In genomic region chr3:126179825-126180476, GRCh38 we compare ENCODE assay signal across 10 cellular contexts. TPM values are rescaled to one million over a fixed set of nuclear protein-coding genes. Genes with fewer than 3 reads are reported as not detected.
DNase-seq lines count a peak whose midpoint lies in the region; ATAC-seq, FAIRE-seq and TF ChIP-seq lines count a peak whose summit lies in the region.
"Had no signal": no experiment of that assay in that cellular context is flagged by ENCODE, and none has a peak within 500 bp of the region (broad histone marks: within the 10 kb centered on the region; RNA-seq: fewer than 3 reads in every experiment).

No MANE protein-coding gene starts in this region.

- WGBS in HUES64: under 1% methylated on average over 47 of the region's 47 CpGs
- 1% methylated on average over 18 of the region's 47 CpGs for WGBS in HepG2 (ENCODE audit: low lambda C conversion rate)

- no peak for TF ChIP-seq CTCF in HepG2 (CRISPR knock-in tag; IDR thresholded peaks at IDR 0.05)

- no peak for TF ChIP-seq RAD21 in HepG2 (CRISPR knock-in tag; IDR thresholded peaks at IDR 0.05)

- TSS peak; percentile 43 for BruUV-seq in HepG2 (replicated peaks; lab: Mats Ljungman, UMichigan)

- in situ Hi-C loops in HepG2 (cut with HindIII; ENCODE audit: extremely low pct_ligation_motif_present, low pct_unique_long_range_greater_than_20kb): no loop called here

- H4K20me1 ChIP-seq in HepG2 (ENCODE audit: insufficient read depth, low read length): no peaks in the 10 kb centered on the region

- DNase-seq in HepG2 (ENCODE audit: low spot score) (peak; percentile 89), cerebellum (ENCODE audit: low spot score) (no peak)
- no peak for DNase-seq in activated CD4-positive, alpha-beta T cell treated with anti-CD3 and anti-CD28 coated beads, Interleukin-2, amount 50 U/mL, for 48 hours
- DNase-seq in NK-92 treated with Interleukin-12 subunit alpha and Interleukin-12 subunit beta, amount 100 ng/mL, for 24 hours (lab: John Stamatoyannopoulos, UW): no peak
- DNase-seq: activated naive CD8-positive, alpha-beta T cell treated with anti-CD3 and anti-CD28 coated beads, Interleukin-2, amount 10 ng/mL, durations not matched to agents 7 days and 5 days had no signal

- intact Hi-C loops in HepG2 (cut with micrococcal nuclease; ENCODE audit: unreplicated experiment): no loop called here

- H3K27me3 ChIP-seq in HUES64 (ENCODE audit: insufficient read depth, low read length) (peaks cover 55% of the 10 kb centered on the region), duodenal mucosa (ENCODE audit: control insufficient read depth in 1 of 2, insufficient read depth in 2 of 2, low read length in 2 of 2) (peaks cover 20 to 38% of the 10 kb centered on the region in 2 donors), HepG2 (ENCODE audit: control insufficient read depth in 1 of 2, insufficient read depth in 2 of 2, low read length in 2 of 2) (no peaks in the 10 kb centered on the region), subcutaneous abdominal adipose tissue (ENCODE audit: control insufficient read depth in 5 of 5, insufficient read depth in 4 of 5, low read length in 5 of 5) (peaks cover 0 to 8% (median 5%) of the 10 kb centered on the region in 5 donors)

- ATAC-seq in HepG2: peak; percentile 86
- no peak for ATAC-seq in HG03565 (IDR thresholded peaks at IDR 0.05; ENCODE audit: unreplicated experiment)

- POLR2A ChIA-PET in HepG2 (lab: Yijun Ruan, JAX): interaction anchor here (0.6 to 2.3 kb wide), 11 partner anchors 9 to 584 kb away, joined by 3 to 17 read pairs (median 4); partner anchors contain the start of genes OSBPL11 and ZXDC

- TF ChIP-seq POLR2A in HepG2 (IDR thresholded peaks at IDR 0.05; ENCODE audit: insufficient read depth in 1 of 2, low read depth in 2 of 2, low read length in 2 of 2): peak; percentile 51 to 72; a peak in 3 of 4 replicates

- no peak for FAIRE-seq in HepG2 (lab: Jason Lieb, UNC)

- peak overlapping the region; percentile 67 for H3K4me3 ChIP-seq in HUES64 (ENCODE audit: low read length)
- H3K4me3 ChIP-seq in duodenal mucosa (ENCODE audit: low read depth in 1 of 2, low read length in 2 of 2): peak overlapping the region in 1 of 2 donors; percentile 52
- peak overlapping the region; percentile 73 to 81 (median 78) for H3K4me3 ChIP-seq in HepG2 (replicated peaks in 1 of 3; ENCODE audit: insufficient read depth in 1 of 3, low read depth in 2 of 3, low read length in 3 of 3)
- H3K4me3 ChIP-seq in subcutaneous abdominal adipose tissue (ENCODE audit: low read depth in 1 of 5, low read length in 5 of 5): peak overlapping the region; percentile 57 to 75 (median 70)
- H3K4me3 ChIP-seq: SJSA1 had no signal

- no peaks in the 10 kb centered on the region for H3K36me3 ChIP-seq in HUES64 (ENCODE audit: insufficient read depth, low read length)
- H3K36me3 ChIP-seq in duodenal mucosa (ENCODE audit: control insufficient read depth in 1 of 2, insufficient read depth in 2 of 2, low read length in 2 of 2): no peaks in the 10 kb centered on the region
- no peaks in the 10 kb centered on the region for H3K36me3 ChIP-seq in HepG2 (replicated peaks in 1 of 2; ENCODE audit: control insufficient read depth in 1 of 2, insufficient read depth in 2 of 2, low read length in 2 of 2)
- no peaks in the 10 kb centered on the region for H3K36me3 ChIP-seq in subcutaneous abdominal adipose tissue (ENCODE audit: control insufficient read depth in 5 of 5, insufficient read depth in 5 of 5, low read length in 5 of 5)
- H3K36me3 ChIP-seq: SJSA1 had no signal

- H3K9ac ChIP-seq in HUES64 (ENCODE audit: low read depth, low read length): no peak overlapping the region
- no peak overlapping the region for H3K9ac ChIP-seq in duodenal mucosa (ENCODE audit: low read depth in 1 of 2, low read length in 2 of 2)
- peak overlapping the region; percentile 76 for H3K9ac ChIP-seq in HepG2 (ENCODE audit: insufficient read depth, low read depth, low read length)
- peak overlapping the region in 4 of 5 donors; percentile 25 to 80 (median 58) for H3K9ac ChIP-seq in subcutaneous abdominal adipose tissue (ENCODE audit: low read length in 5 of 5)

- H3K4me1 ChIP-seq in HUES64 (ENCODE audit: insufficient read depth, low read length) (no peaks in the 10 kb centered on the region; the same call in 1 of the 2 replicates), duodenal mucosa (ENCODE audit: control insufficient read depth in 1 of 2, insufficient read depth in 2 of 2, low read length in 2 of 2) (no peaks in the 10 kb centered on the region), HepG2 (ENCODE audit: insufficient read depth, low read length) (peaks cover 66% of the 10 kb centered on the region), subcutaneous abdominal adipose tissue (ENCODE audit: control insufficient read depth in 5 of 5, insufficient read depth in 5 of 5, low read length in 5 of 5) (peaks cover 0 to 38% (median 30%) of the 10 kb centered on the region in 5 donors)
- H3K4me1 ChIP-seq: SJSA1 had no signal

- CTCF ChIA-PET in HepG2 (lab: Yijun Ruan, JAX; ENCODE audit: low intra/inter-chr PET ratio, low total read pairs): no interaction called here

- peak overlapping the region; percentile 97 for H3K4me2 ChIP-seq in HepG2 (ENCODE audit: low read depth, low read length)

- TF ChIP-seq EP300 in HepG2 (IDR thresholded peaks at IDR 0.05; ENCODE audit: low read depth in 2 of 2, low read length in 2 of 2) (no peak), HepG2 (CRISPR knock-in tag; IDR thresholded peaks at IDR 0.05; ENCODE audit: borderline replicate concordance) (no peak)

- H2AFZ ChIP-seq in HepG2 (ENCODE audit: low read length): no peak overlapping the region

- H3K9me3 ChIP-seq in HUES64 (ENCODE audit: insufficient read depth, low read depth, low read length): no peaks in the 10 kb centered on the region
- no peaks in the 10 kb centered on the region for H3K9me3 ChIP-seq in duodenal mucosa (ENCODE audit: control insufficient read depth in 1 of 2, low read length in 2 of 2)
- peaks cover 4% of the 10 kb centered on the region; the same call in 1 of the 2 replicates for H3K9me3 ChIP-seq in HepG2 (ENCODE audit: low read length)
- no peaks in the 10 kb centered on the region for H3K9me3 ChIP-seq in subcutaneous abdominal adipose tissue (ENCODE audit: control insufficient read depth in 5 of 5, low read length in 5 of 5)
- H3K9me3 ChIP-seq: SJSA1 had no signal

- H3K27ac ChIP-seq in HUES64 (ENCODE audit: low read depth, low read length) (no peak overlapping the region), duodenal mucosa (ENCODE audit: low read depth, low read length) (peak overlapping the region; percentile 32), HepG2 (ENCODE audit: extremely low read length, insufficient read depth, low read length) (peak overlapping the region; percentile 93), subcutaneous abdominal adipose tissue (ENCODE audit: low read depth, low read length) (peak overlapping the region; percentile 68)
- H3K27ac ChIP-seq: SJSA1 had no signal

- H3K79me2 ChIP-seq in HepG2 (ENCODE audit: insufficient read depth, low read length): peaks cover 18% of the 10 kb centered on the region

TF ChIP-seq in HepG2, 621 proteins besides CTCF, POLR2A, EP300 and RAD21 (continues in another document):
- TF ChIP-seq ATF5 (CRISPR knock-in tag; IDR thresholded peaks at IDR 0.05; ENCODE audit: low read depth) (no peak), GRHL1 (CRISPR knock-in tag; conservative IDR thresholded peaks at IDR 0.05) (no peak), ZNF772 (CRISPR knock-in tag; IDR thresholded peaks at IDR 0.05) (0 out of 2 replicates have a peak, but pooled peaks have one; percentile 14)

RNA-seq across cellular contexts. Expression of gene ALDH1L1, which starts 0.4 kb away (rescaled TPM):
- 0.70 TPM for polyA plus RNA-seq in HUES64 (2013, experiment 1 of 2)
- polyA plus RNA-seq in HUES64 (2013, experiment 2 of 2): 1.5 TPM
- total RNA-seq in HepG2 (2016; rRNA removed; fragmentation: Illumina TruSeq; extraction: Trizol) (20.8 and 28.7 TPM in 2 replicates), cerebellum (4.7 TPM)
- total RNA-seq in HepG2 (2016; cell fraction: cytosol; rRNA removed; fragmentation: Illumina TruSeq; extraction: Trizol; ENCODE audit: low read depth): 5.0 and 5.4 TPM in 2 replicates
- 19.2 and 30.5 TPM in 2 replicates for total RNA-seq in HepG2 (2016; cell fraction: insoluble cytoplasmic fraction; rRNA removed; fragmentation: Illumina TruSeq; extraction: Trizol)
- 7.0 and 9.4 TPM in 2 replicates for total RNA-seq in HepG2 (2016; cell fraction: membrane; rRNA removed; fragmentation: Illumina TruSeq; extraction: Trizol)
- total RNA-seq in HepG2 (2016; cell fraction: nucleus; rRNA removed; fragmentation: Illumina TruSeq; extraction: Trizol): 31.8 and 38.2 TPM in 2 replicates
- 10.5 and 11.2 TPM in 2 replicates for polyA plus RNA-seq in HepG2 (2011; rRNA removed)
- polyA plus RNA-seq in HepG2 (2011; cell fraction: cytosol; rRNA removed): 7.0 and 9.9 TPM in 2 replicates
- polyA plus RNA-seq in HepG2 (2011; cell fraction: nucleus; rRNA removed): 20.7 and 30.5 TPM in 2 replicates
- 19.0 TPM in 2 replicates for polyA plus RNA-seq in HepG2 (2012)
- polyA plus RNA-seq in HepG2 (2016; cell fraction: cytosol; fragmentation: Illumina TruSeq; extraction: Trizol; ENCODE audit: low read depth): 2.5 and 2.7 TPM in 2 replicates
- polyA plus RNA-seq in HepG2 (2016; cell fraction: insoluble cytoplasmic fraction; fragmentation: Illumina TruSeq; extraction: Trizol; ENCODE audit: low read depth): 18.2 and 19.3 TPM in 2 replicates
- polyA plus RNA-seq in HepG2 (2016; cell fraction: membrane; fragmentation: Illumina TruSeq; extraction: Trizol; ENCODE audit: low read depth): 2.9 and 5.1 TPM in 2 replicates
- polyA plus RNA-seq in HepG2 (2016; cell fraction: nucleus; fragmentation: Illumina TruSeq; extraction: Trizol; ENCODE audit: insufficient read depth, low read depth): 40.2 and 43.0 TPM in 2 replicates
- polyA minus RNA-seq in HepG2 (2011; rRNA and poly(A)+ RNA removed; ENCODE audit: low replicate concordance): 0.05 and 25.1 TPM in 2 replicates
- 6.9 and 7.7 TPM in 2 replicates for polyA minus RNA-seq in HepG2 (2011; cell fraction: cytosol; rRNA and poly(A)+ RNA removed)
- polyA minus RNA-seq in HepG2 (2011; cell fraction: nucleus; rRNA and poly(A)+ RNA removed): 20.6 and 24.5 TPM in 2 replicates
- total RNA-seq: activated naive CD8-positive, alpha-beta T cell treated with anti-CD3 and anti-CD28 coated beads, Interleukin-2, amount 10 ng/mL, durations not matched to agents 7 days and 5 days; SJSA1 had no signal

Comparison
In these comparisons a context has a peak if more than half of its experiments do, and no peak if none do; other contexts are left out.
1. H3K9ac ChIP-seq: peak in HepG2 (single experiment) and subcutaneous abdominal adipose tissue (4 of 5); none in HUES64 (single experiment) and duodenal mucosa (0 of 2).